ENCODE assay signal across 22 cellular contexts in genomic region chr1:88080875-88081274, GRCh38.
DNase-seq lines count a peak whose midpoint lies in the region; ATAC-seq, FAIRE-seq and TF ChIP-seq lines count a peak whose summit lies in the region.
"Had no signal": no experiment of that assay in that cellular context is flagged by ENCODE, and none has a peak within 500 bp of the region (broad histone marks: within the 10 kb centered on the region; RNA-seq: fewer than 3 reads in every experiment).

No MANE protein-coding gene starts in this region.

- H3K4me1 ChIP-seq in A549 (peaks cover 11% of the 10 kb centered on the region; the same call in 2 of the 3 replicates), PC-9 (replicated peaks; ENCODE audit: insufficient read depth) (peaks cover 18% of the 10 kb centered on the region), mucosa of descending colon (ENCODE audit: low read depth) (no peaks in the 10 kb centered on the region)
- H3K4me1 ChIP-seq: BLaER1 treated with 17β-estradiol and CSF1 and Interleukin-3, amounts not matched to agents 10 nM and 100 nM; Caco-2 had no signal

- BruUV-seq in PC-9 (replicated peaks; lab: Mats Ljungman, UMichigan) = no TSS peak

- intact Hi-C loops in PC-9 (cut with micrococcal nuclease; ENCODE audit: unreplicated experiment) = no loop called here
- intact Hi-C loops in mucosa of descending colon (cut with DNase I, micrococcal nuclease) = no loop called here

- H3K79me2 ChIP-seq in PC-9 (ENCODE audit: low read depth) = no peaks in the 10 kb centered on the region

- POLR2A ChIA-PET in A549 (lab: Yijun Ruan, JAX) = no interaction called here
- POLR2A ChIA-PET in PC-9 (lab: Charles Lee; ENCODE audit: unreplicated experiment) = no interaction called here

- no peaks in the 10 kb centered on the region for H3F3A ChIP-seq in PC-9 (ENCODE audit: insufficient read depth, low read depth)

- ATAC-seq in A549 = no peak
- peak; percentile 58 for ATAC-seq in mucosa of descending colon
- no peak for ATAC-seq in GM19455 (IDR thresholded peaks at IDR 0.05; ENCODE audit: unreplicated experiment)
- no peak for ATAC-seq in GM18498 (IDR thresholded peaks at IDR 0.05; ENCODE audit: unreplicated experiment)
- ATAC-seq: CD8-positive, alpha-beta T cell had no signal

- DNase-seq in A549 (ENCODE audit: low read depth in 1 of 2, low spot score in 1 of 2) (no peak), LoVo (ENCODE audit: low spot score) (peak; percentile 48), PC-9 (peak in 1 of 2 experiments; percentile 48), mucosa of descending colon (no peak), EL (no peak), GDM1 (lab: John Stamatoyannopoulos, UW) (no peak)
- DNase-seq: 8988T; AML-193; Caco-2; Calu3; CD4-positive, alpha-beta T cell; CD8-positive, alpha-beta T cell; DMS79 treated with DMSO at 0.1 percent for 48 hours; GF-D8 had no signal

- H3K4me2 ChIP-seq in A549 = peak overlapping the region; percentile 23; the same call in 1 of the 3 replicates
- H3K4me2 ChIP-seq in PC-9 = peak overlapping the region; percentile 20; the same call in 1 of the 2 replicates
- H3K4me2 ChIP-seq: BLaER1 treated with 17β-estradiol and CSF1 and Interleukin-3, amounts not matched to agents 10 nM and 100 nM had no signal

- TF ChIP-seq RAD21 in A549 (conservative IDR thresholded peaks at IDR 0.05 in 1 of 2, IDR thresholded peaks at IDR 0.05 in 1 of 2) = no peak

- H2AFZ ChIP-seq in PC-9 = no peak overlapping the region

- H3K36me3 ChIP-seq in PC-9 (ENCODE audit: low read depth) (no peaks in the 10 kb centered on the region), mucosa of descending colon (ENCODE audit: low read depth) (no peaks in the 10 kb centered on the region)
- H3K36me3 ChIP-seq: BLaER1 treated with 17β-estradiol and CSF1 and Interleukin-3, amounts not matched to agents 10 nM and 100 nM had no signal

- no peak for TF ChIP-seq POLR2A in A549 (IDR thresholded peaks at IDR 0.05; ENCODE audit: low read length)

- no peak for TF ChIP-seq EP300 in A549 (IDR thresholded peaks at IDR 0.05)

- TF ChIP-seq CTCF in A549 (IDR thresholded peaks at IDR 0.05) = no peak
- TF ChIP-seq CTCF in PC-9 (conservative IDR thresholded peaks at IDR 0.05) = no peak
- no peak for TF ChIP-seq CTCF in mucosa of descending colon (IDR thresholded peaks at IDR 0.05)

- CTCF ChIA-PET in A549 (lab: Yijun Ruan, JAX) (no interaction called here), PC-9 (lab: Charles Lee) (no interaction called here)

- no peaks in the 10 kb centered on the region; the same call in 1 of the 2 replicates for H3K9me2 ChIP-seq in PC-9 (ENCODE audit: insufficient read depth)

- no peaks in the 10 kb centered on the region for H4K20me1 ChIP-seq in PC-9 (ENCODE audit: insufficient read depth)
- H4K20me1 ChIP-seq: BLaER1 treated with 17β-estradiol and CSF1 and Interleukin-3, amounts not matched to agents 10 nM and 100 nM had no signal

- no peak for FAIRE-seq in A549 (lab: Jason Lieb, UNC)
- FAIRE-seq: A204.1, D721Med, GM12891, GM18507 had no signal

- H3K27ac ChIP-seq in A549 (no peak overlapping the region), PC-9 (no peak overlapping the region)
- H3K27ac ChIP-seq: BLaER1 treated with 17β-estradiol and CSF1 and Interleukin-3, amounts not matched to agents 10 nM and 100 nM; C4-2B had no signal

- no peaks in the 10 kb centered on the region for H3K27me3 ChIP-seq in PC-9 (ENCODE audit: insufficient read depth, low read depth)
- H3K27me3 ChIP-seq: BLaER1 treated with 17β-estradiol and CSF1 and Interleukin-3, amounts not matched to agents 10 nM and 100 nM had no signal

- no peaks in the 10 kb centered on the region for H3K9me3 ChIP-seq in A549
- no peaks in the 10 kb centered on the region for H3K9me3 ChIP-seq in PC-9 (ENCODE audit: insufficient read depth, low read depth)
- H3K9me3 ChIP-seq in mucosa of descending colon = no peaks in the 10 kb centered on the region
- H3K9me3 ChIP-seq: Caco-2 had no signal

- no peak overlapping the region for H3K4me3 ChIP-seq in A549
- H3K4me3 ChIP-seq in PC-9 = no peak overlapping the region
- H3K4me3 ChIP-seq in mucosa of descending colon = no peak overlapping the region
- H3K4me3 ChIP-seq: BLaER1 treated with 17β-estradiol and CSF1 and Interleukin-3, amounts not matched to agents 10 nM and 100 nM had no signal

TF ChIP-seq in A549, 52 proteins besides CTCF, POLR2A, EP300 and RAD21:
- TF ChIP-seq FOSB (CRISPR knock-in tag; IDR thresholded peaks at IDR 0.05) (no peak), HOXB13 (CRISPR knock-in tag; IDR thresholded peaks at IDR 0.05; ENCODE audit: low read depth) (no peak), RARB (CRISPR knock-in tag; IDR thresholded peaks at IDR 0.05) (no peak), PBX3 (IDR thresholded peaks at IDR 0.05) (no peak), NR3C1 (IDR thresholded peaks at IDR 0.05) (no peak), KDM5A (IDR thresholded peaks at IDR 0.05) (no peak), REST (IDR thresholded peaks at IDR 0.05) (no peak), HDAC2 (IDR thresholded peaks at IDR 0.05) (no peak)
